ENCODE assay signal across 19 cellular contexts in the genomic region with DNA sequence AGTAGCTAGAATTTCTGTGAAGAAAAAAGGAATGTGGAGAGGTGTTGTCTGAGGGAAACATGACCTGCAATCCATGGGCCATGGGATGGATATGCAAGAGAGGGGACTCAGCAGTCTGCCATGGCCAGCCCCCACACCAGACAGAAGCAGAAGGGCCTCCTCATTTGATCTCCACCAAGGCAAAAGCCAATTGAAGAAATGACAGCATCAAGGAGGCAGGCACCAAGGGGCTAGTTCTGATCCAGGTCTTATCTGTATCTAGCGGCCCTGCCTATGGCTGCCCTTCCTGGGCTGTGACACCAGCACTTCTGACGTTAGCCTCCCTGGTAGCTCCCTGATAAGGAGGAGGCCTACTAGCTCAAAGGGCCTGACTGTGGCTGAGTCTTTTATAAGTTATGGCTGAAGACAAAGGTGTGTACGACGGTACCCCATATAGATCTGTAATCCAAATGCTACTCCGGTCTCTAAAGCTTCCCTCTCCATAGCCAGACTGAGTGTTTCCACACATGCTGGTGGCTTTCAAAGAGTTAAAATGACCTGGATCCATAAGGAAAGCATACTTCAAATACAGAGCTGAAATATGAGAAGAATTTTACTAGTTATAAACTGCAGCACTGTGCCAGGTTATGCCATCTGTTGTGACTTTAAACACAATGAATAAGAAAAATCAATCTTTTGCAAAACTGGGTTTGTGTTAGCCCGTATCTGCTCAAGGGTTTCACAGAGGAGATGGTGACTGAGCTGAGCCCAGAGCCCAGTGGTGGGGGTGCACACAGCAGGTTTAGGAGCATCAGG.
"Had no signal": no experiment of that assay in that cellular context is flagged by ENCODE, and none has a peak within 500 bp of the region (broad histone marks: within the 10 kb centered on the region; RNA-seq: fewer than 3 reads in every experiment).

No MANE protein-coding gene starts in this region.

- H3K4me2 ChIP-seq: neural progenitor cell had no signal

- H3K4me1 ChIP-seq: ascending aorta, breast epithelium, esophagus muscularis mucosa, gastroesophageal sphincter, neural progenitor cell, prostate gland, right atrium auricular region had no signal

- ATAC-seq: gastroesophageal sphincter; naive thymus-derived CD4-positive, alpha-beta T cell; stimulated activated naive CD8-positive, alpha-beta T cell treated with anti-CD3 and anti-CD28 coated beads, Interleukin-15, amount 100 ng/mL, for 72 hours had no signal

- H3K27ac ChIP-seq: ascending aorta, breast epithelium, esophagus muscularis mucosa, gastroesophageal sphincter, neural progenitor cell, prostate gland, right atrium auricular region, WERI-Rb-1 had no signal

- FAIRE-seq: keratinocyte had no signal

- H3K36me3 ChIP-seq: breast epithelium had no signal

- H2AFZ ChIP-seq: neural progenitor cell had no signal

- H3K9me3 ChIP-seq: ascending aorta, breast epithelium, esophagus muscularis mucosa, gastroesophageal sphincter, prostate gland, right atrium auricular region had no signal

- H3K9ac ChIP-seq: neural progenitor cell had no signal

- H3K4me3 ChIP-seq: ascending aorta, breast epithelium, esophagus muscularis mucosa, gastroesophageal sphincter, neural progenitor cell, prostate gland, right atrium auricular region had no signal

- DNase-seq: activated CD4-positive, alpha-beta T cell treated with anti-CD3 and anti-CD28 coated beads for 1 hour; activated gamma-delta T cell; effector CD4-positive, alpha-beta T cell; hippocampal formation; naive thymus-derived CD4-positive, alpha-beta T cell; stimulated activated CD4-positive, alpha-beta T cell treated with anti-CD3 and anti-CD28 coated beads, Interleukin-2, amount 100 ng/mL, for 24 hours; stimulated activated naive CD8-positive, alpha-beta T cell treated with anti-CD3 and anti-CD28 coated beads, Interleukin-15, amount 100 ng/mL, for 72 hours; T-helper 1 cell; T1000; trophoblast cell; WERI-Rb-1 had no signal

- H3K27me3 ChIP-seq: ascending aorta, breast epithelium, esophagus muscularis mucosa, gastroesophageal sphincter, neural progenitor cell, right atrium auricular region had no signal
